ENCODE assay signal across 8 cellular contexts in the genomic region with DNA sequence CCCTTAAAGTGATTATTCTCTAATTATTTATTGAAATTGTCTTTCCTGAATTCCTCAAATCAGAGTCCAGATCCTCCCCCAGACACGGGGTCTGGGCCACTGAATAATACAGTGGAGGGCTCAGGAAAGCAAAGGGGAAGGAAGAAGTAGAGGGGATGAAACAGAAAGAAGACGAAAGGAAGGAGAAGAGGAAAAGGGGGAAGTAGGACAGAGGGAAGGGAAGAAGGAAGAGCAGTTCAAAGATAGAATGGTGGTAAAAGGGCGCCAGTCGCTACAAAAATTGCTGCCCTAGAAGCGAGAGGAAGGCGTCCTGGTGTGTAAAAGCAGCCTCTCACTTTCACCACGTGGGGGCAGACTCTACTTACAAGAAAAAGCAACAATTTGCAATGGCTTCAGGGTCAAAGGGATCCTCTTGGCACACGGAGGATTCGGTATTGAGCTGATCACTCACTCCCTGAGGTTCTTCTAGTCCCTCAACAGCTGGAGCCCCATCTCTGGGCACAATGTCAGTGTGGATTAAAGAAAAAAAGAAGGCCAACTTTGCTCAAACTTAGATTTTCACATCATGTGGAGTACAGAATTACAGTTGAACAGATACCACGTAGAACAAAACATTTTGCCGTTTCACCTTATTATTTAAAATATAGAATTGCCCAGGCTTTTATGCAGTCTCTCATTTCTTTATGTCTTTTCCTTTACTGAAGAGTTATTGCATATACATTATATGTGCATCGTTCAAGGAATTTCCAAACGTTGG. TPM values are rescaled to one million over a fixed set of nuclear protein-coding genes. Genes with fewer than 3 reads are reported as not detected.
DNase-seq lines count a peak whose midpoint lies in the region; ATAC-seq, FAIRE-seq and TF ChIP-seq lines count a peak whose summit lies in the region.

No MANE protein-coding gene starts in this region.

- ATAC-seq in HG02981 (IDR thresholded peaks at IDR 0.05; ENCODE audit: unreplicated experiment) (peak; percentile 66), WTC11 (peak; percentile 95)
- ATAC-seq in stimulated activated memory B cell treated with anti-CD40 and anti-IgM and Interleukin-4, amounts not matched to agents 10 μg/mL and 1 μg/mL and 100 μg/mL, for 72 hours = no peak

- peaks cover 9% of the 10 kb centered on the region for H3K4me1 Mint-ChIP-seq in WTC11
- peaks cover 11% of the 10 kb centered on the region for H3K4me1 Mint-ChIP-seq in stimulated activated memory B cell treated with anti-CD40 and anti-IgM and Interleukin-4, amounts not matched to agents 10 μg/mL and 1 μg/mL and 100 μg/mL, for 72 hours

- TF ChIP-seq POLR2A in breast epithelium (IDR thresholded peaks at IDR 0.05) = no peak

- no peak overlapping the region for H3K4me3 Mint-ChIP-seq in WTC11
- H3K4me3 Mint-ChIP-seq in stimulated activated memory B cell treated with anti-CD40 and anti-IgM and Interleukin-4, amounts not matched to agents 10 μg/mL and 1 μg/mL and 100 μg/mL, for 72 hours = no peak overlapping the region

- FAIRE-seq in kidney (lab: Jason Lieb, UNC) = no peak

- POLR2A ChIA-PET in WTC11 (lab: Charles Lee) = no interaction called here

- H3K9ac ChIP-seq in kidney (ENCODE audit: low read length in 2 of 2) = no peak overlapping the region

- H3K27me3 Mint-ChIP-seq in WTC11 (ENCODE audit: low read depth) = no peaks in the 10 kb centered on the region; the same call in 1 of the 2 replicates
- H3K27me3 Mint-ChIP-seq in stimulated activated memory B cell treated with anti-CD40 and anti-IgM and Interleukin-4, amounts not matched to agents 10 μg/mL and 1 μg/mL and 100 μg/mL, for 72 hours = peaks cover 38% of the 10 kb centered on the region

- no peaks in the 10 kb centered on the region for H3K36me3 Mint-ChIP-seq in WTC11
- no peaks in the 10 kb centered on the region for H3K36me3 Mint-ChIP-seq in stimulated activated memory B cell treated with anti-CD40 and anti-IgM and Interleukin-4, amounts not matched to agents 10 μg/mL and 1 μg/mL and 100 μg/mL, for 72 hours

- DNase-seq in NCI-H2196 treated with DMSO at 0.1 percent for 48 hours (lab: John Stamatoyannopoulos, UW; ENCODE audit: unreplicated experiment) = peak; percentile 52
- DNase-seq in WTC11 (ENCODE audit: low spot score) = peak; percentile 69
- DNase-seq in breast epithelium (ENCODE audit: low spot score in 2 of 2) = peak; percentile 43 to 53
- DNase-seq in kidney = no peak
- peak; percentile 64 for DNase-seq in stimulated activated CD4-positive, alpha-beta T cell treated with anti-CD3 and anti-CD28 coated beads, Interleukin-1b, Interleukin-23, amount 100 ng/mL, for 48 hours

- CTCF ChIA-PET in WTC11 (lab: Charles Lee) = interaction anchor here (0.6 to 5.3 kb wide), 51 partner anchors 8 to 602 kb away, joined by 3 to 143 read pairs (median 5); a partner anchor contains a TSS

- H3K27me3 ChIP-seq in breast epithelium = no peaks in the 10 kb centered on the region

- TF ChIP-seq CTCF in GM12872 (IDR thresholded peaks at IDR 0.05; ENCODE audit: insufficient read depth, low read depth, low read length) = peak; percentile 84
- TF ChIP-seq CTCF in WTC11 (IDR thresholded peaks at IDR 0.05) = peak; percentile 53
- peak; percentile 71 to 87 (median 85) for TF ChIP-seq CTCF in breast epithelium (IDR thresholded peaks at IDR 0.05)
- peak; percentile 87 for TF ChIP-seq CTCF in kidney (IDR thresholded peaks at IDR 0.05; ENCODE audit: borderline replicate concordance, extremely low read depth, insufficient read depth)

- no peak overlapping the region for H3K27ac Mint-ChIP-seq in WTC11
- no peak overlapping the region for H3K27ac Mint-ChIP-seq in stimulated activated memory B cell treated with anti-CD40 and anti-IgM and Interleukin-4, amounts not matched to agents 10 μg/mL and 1 μg/mL and 100 μg/mL, for 72 hours

- no peaks in the 10 kb centered on the region for H3K36me3 ChIP-seq in breast epithelium
- H3K36me3 ChIP-seq in kidney (ENCODE audit: control insufficient read depth in 1 of 2, insufficient read depth in 2 of 2, low read length in 2 of 2) = no peaks in the 10 kb centered on the region

- H3K9me3 ChIP-seq in breast epithelium = no peaks in the 10 kb centered on the region
- H3K9me3 ChIP-seq in kidney (ENCODE audit: control insufficient read depth in 1 of 2, low read length in 2 of 2) = no peaks in the 10 kb centered on the region

- H3K27ac ChIP-seq in breast epithelium = no peak overlapping the region
- no peak overlapping the region for H3K27ac ChIP-seq in kidney (ENCODE audit: low read depth in 2 of 2, low read length in 2 of 2)

- H3K4me1 ChIP-seq in breast epithelium = no peaks in the 10 kb centered on the region
- H3K4me1 ChIP-seq in kidney (ENCODE audit: control insufficient read depth in 1 of 2, insufficient read depth in 1 of 2, low read depth in 1 of 2, low read length in 2 of 2) = no peaks in the 10 kb centered on the region

- H3K9me3 Mint-ChIP-seq in WTC11 = no peaks in the 10 kb centered on the region
- no peaks in the 10 kb centered on the region for H3K9me3 Mint-ChIP-seq in stimulated activated memory B cell treated with anti-CD40 and anti-IgM and Interleukin-4, amounts not matched to agents 10 μg/mL and 1 μg/mL and 100 μg/mL, for 72 hours

- H3K4me3 ChIP-seq in breast epithelium (no peak overlapping the region), kidney (ENCODE audit: low read length in 2 of 2) (no peak overlapping the region)

- intact Hi-C loops in breast epithelium (cut with DNase I; ENCODE audit: low total_unique reads) = loop anchor here (10.0 kb wide), 2 partner anchors 125 to 305 kb away; no protein-coding TSS in a partner anchor
- intact Hi-C loops in kidney (cut with DNase I) = loop anchor here (5.0 to 10.0 kb wide), 3 partner anchors 128 to 595 kb away; no protein-coding TSS in a partner anchor

TF ChIP-seq in WTC11, 78 proteins besides CTCF, POLR2A, EP300 and RAD21:
- TF ChIP-seq, protein P1, sequence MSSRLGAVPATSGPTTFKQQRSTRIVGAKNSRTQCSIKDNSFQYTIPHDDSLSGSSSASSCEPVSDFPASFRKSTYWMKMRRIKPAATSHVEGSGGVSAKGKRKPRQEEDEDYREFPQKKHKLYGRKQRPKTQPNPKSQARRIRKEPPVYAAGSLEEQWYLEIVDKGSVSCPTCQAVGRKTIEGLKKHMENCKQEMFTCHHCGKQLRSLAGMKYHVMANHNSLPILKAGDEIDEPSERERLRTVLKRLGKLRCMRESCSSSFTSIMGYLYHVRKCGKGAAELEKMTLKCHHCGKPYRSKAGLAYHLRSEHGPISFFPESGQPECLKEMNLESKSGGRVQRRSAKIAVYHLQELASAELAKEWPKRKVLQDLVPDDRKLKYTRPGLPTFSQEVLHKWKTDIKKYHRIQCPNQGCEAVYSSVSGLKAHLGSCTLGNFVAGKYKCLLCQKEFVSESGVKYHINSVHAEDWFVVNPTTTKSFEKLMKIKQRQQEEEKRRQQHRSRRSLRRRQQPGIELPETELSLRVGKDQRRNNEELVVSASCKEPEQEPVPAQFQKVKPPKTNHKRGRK (CRISPR knock-in tag; IDR thresholded peaks at IDR 0.05; ENCODE audit: borderline replicate concordance) = peak; percentile 96
- TF ChIP-seq, protein P2, sequence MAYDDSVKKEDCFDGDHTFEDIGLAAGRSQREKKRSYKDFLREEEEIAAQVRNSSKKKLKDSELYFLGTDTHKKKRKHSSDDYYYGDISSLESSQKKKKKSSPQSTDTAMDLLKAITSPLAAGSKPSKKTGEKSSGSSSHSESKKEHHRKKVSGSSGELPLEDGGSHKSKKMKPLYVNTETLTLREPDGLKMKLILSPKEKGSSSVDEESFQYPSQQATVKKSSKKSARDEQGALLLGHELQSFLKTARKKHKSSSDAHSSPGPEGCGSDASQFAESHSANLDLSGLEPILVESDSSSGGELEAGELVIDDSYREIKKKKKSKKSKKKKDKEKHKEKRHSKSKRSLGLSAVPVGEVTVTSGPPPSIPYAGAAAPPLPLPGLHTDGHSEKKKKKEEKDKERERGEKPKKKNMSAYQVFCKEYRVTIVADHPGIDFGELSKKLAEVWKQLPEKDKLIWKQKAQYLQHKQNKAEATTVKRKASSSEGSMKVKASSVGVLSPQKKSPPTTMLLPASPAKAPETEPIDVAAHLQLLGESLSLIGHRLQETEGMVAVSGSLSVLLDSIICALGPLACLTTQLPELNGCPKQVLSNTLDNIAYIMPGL (CRISPR knock-in tag; IDR thresholded peaks at IDR 0.05) = no peak

RNA-seq across cellular contexts. Expression of a gene that starts 31.4 kb away (rescaled TPM):
- not detected in 3 replicates for total RNA-seq in WTC11 (2021)
- total RNA-seq in breast epithelium = not detected
- not detected for total RNA-seq in kidney
- not detected for polyA plus RNA-seq in kidney (ENCODE audit: insufficient read depth, low read depth, low replicate concordance)
